ENCODE assay signal across 19 cellular contexts in the genomic region with DNA sequence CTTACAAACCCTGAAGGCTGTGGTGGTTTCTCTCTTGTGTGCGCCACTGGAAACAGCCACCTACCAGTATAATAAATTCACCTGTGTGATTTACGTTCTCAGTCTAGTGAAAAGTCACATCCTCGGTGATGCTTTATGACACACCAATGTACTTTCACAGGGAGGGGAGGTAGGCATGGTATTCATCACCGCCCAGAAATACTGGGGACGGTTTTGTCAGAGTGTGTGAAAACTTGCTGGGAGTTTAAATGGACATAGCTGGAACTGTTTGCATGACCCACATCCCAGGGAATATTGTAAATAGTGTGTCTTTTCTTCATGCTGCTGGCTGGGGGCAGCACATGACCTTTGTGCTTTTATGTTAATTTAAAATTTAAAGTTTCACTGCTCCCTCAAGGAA.
DNase-seq lines count a peak whose midpoint lies in the region; ATAC-seq and TF ChIP-seq lines count a peak whose summit lies in the region.
"Had no signal": no experiment of that assay in that cellular context is flagged by ENCODE, and none has a peak within 500 bp of the region (broad histone marks: within the 10 kb centered on the region; RNA-seq: fewer than 3 reads in every experiment).

No MANE protein-coding gene starts in this region.

- DNase-seq in HT-29 (ENCODE audit: low spot score) (peak; percentile 44), kidney tubule cell (ENCODE audit: low spot score) (peak; percentile 69), mesothelial cell of epicardium (ENCODE audit: low spot score in 2 of 2, unreplicated experiment in 2 of 2) (no peak), renal cortical epithelial cell (ENCODE audit: low read depth) (peak; percentile 65), esophagus squamous epithelium (lab: John Stamatoyannopoulos, UW) (no peak), DMS114 treated with DMSO at 0.1 percent for 48 hours (lab: John Stamatoyannopoulos, UW; ENCODE audit: unreplicated experiment) (no peak), NCI-H2227 (lab: John Stamatoyannopoulos, UW; ENCODE audit: unreplicated experiment) (no peak)
- DNase-seq: CD8-positive, alpha-beta memory T cell; DND-41; NCI-H1105; NCI-H2081 treated with DMSO at 0.1 percent for 48 hours; NCI-H2227 treated with DMSO at 0.1 percent for 48 hours; NCI-H510A treated with DMSO at 0.1 percent for 48 hours; NCI-H82; OCI-M1; SHP77 had no signal

- H3K9me3 ChIP-seq in esophagus squamous epithelium = no peaks in the 10 kb centered on the region
- H3K9me3 ChIP-seq: BLaER1 treated with 17β-estradiol and CSF1 and Interleukin-3, amounts not matched to agents 10 nM and 100 nM had no signal

- TF ChIP-seq CTCF in mesothelial cell of epicardium (IDR thresholded peaks at IDR 0.05; ENCODE audit: unreplicated experiment) = no peak
- no peak for TF ChIP-seq CTCF in esophagus squamous epithelium (IDR thresholded peaks at IDR 0.05)

- H3K4me1 ChIP-seq in esophagus squamous epithelium = no peaks in the 10 kb centered on the region

- H3K4me3 ChIP-seq in esophagus squamous epithelium = no peak overlapping the region
- H3K4me3 ChIP-seq: BLaER1 treated with 17β-estradiol and CSF1 and Interleukin-3, amounts not matched to agents 10 nM and 100 nM; SK-N-MC had no signal

- no peaks in the 10 kb centered on the region for H3K9me3 Mint-ChIP-seq in mesothelial cell of epicardium

- intact Hi-C loops in esophagus squamous epithelium (cut with DNase I) = no loop called here

- no peaks in the 10 kb centered on the region for H3K36me3 Mint-ChIP-seq in mesothelial cell of epicardium
- H3K36me3 Mint-ChIP-seq: CD8-positive, alpha-beta memory T cell had no signal

- no peak for ATAC-seq in HG03108 (IDR thresholded peaks at IDR 0.05; ENCODE audit: unreplicated experiment)

- no peak overlapping the region for H3K4me3 Mint-ChIP-seq in mesothelial cell of epicardium
- H3K4me3 Mint-ChIP-seq: CD8-positive, alpha-beta memory T cell had no signal

- no peaks in the 10 kb centered on the region for H3K27me3 Mint-ChIP-seq in mesothelial cell of epicardium (ENCODE audit: low read depth)
- H3K27me3 Mint-ChIP-seq: CD8-positive, alpha-beta memory T cell had no signal

- no peaks in the 10 kb centered on the region for H3K27me3 ChIP-seq in esophagus squamous epithelium
- H3K27me3 ChIP-seq: BLaER1 treated with 17β-estradiol and CSF1 and Interleukin-3, amounts not matched to agents 10 nM and 100 nM had no signal

- TF ChIP-seq POLR2A in esophagus squamous epithelium (IDR thresholded peaks at IDR 0.05) = no peak

- H3K4me1 Mint-ChIP-seq in mesothelial cell of epicardium = peaks cover 17% of the 10 kb centered on the region
- H3K4me1 Mint-ChIP-seq: CD8-positive, alpha-beta memory T cell had no signal

- 85 to 88% methylated on average over 5 of the region's 5 CpGs for WGBS in esophagus squamous epithelium, 2 donors

- H3K27ac Mint-ChIP-seq in mesothelial cell of epicardium = peak overlapping the region; percentile 47
- H3K27ac Mint-ChIP-seq: CD8-positive, alpha-beta memory T cell had no signal

- H3K27ac ChIP-seq in esophagus squamous epithelium = no peak overlapping the region
- H3K27ac ChIP-seq: BLaER1 treated with 17β-estradiol and CSF1 and Interleukin-3, amounts not matched to agents 10 nM and 100 nM; SK-N-MC had no signal

- H3K36me3 ChIP-seq in esophagus squamous epithelium = no peaks in the 10 kb centered on the region
- H3K36me3 ChIP-seq: BLaER1 treated with 17β-estradiol and CSF1 and Interleukin-3, amounts not matched to agents 10 nM and 100 nM had no signal

Comparison
In these comparisons a context has a peak if more than half of its experiments do, and no peak if none do; other contexts are left out.
1. DNase-seq: peak in HT-29 (single experiment), kidney tubule cell (single experiment) and renal cortical epithelial cell (single experiment); none in mesothelial cell of epicardium (0 of 2), esophagus squamous epithelium (single experiment), DMS114 treated with DMSO at 0.1 percent for 48 hours (single experiment) and NCI-H2227 (single experiment).